In the genomic region with DNA sequence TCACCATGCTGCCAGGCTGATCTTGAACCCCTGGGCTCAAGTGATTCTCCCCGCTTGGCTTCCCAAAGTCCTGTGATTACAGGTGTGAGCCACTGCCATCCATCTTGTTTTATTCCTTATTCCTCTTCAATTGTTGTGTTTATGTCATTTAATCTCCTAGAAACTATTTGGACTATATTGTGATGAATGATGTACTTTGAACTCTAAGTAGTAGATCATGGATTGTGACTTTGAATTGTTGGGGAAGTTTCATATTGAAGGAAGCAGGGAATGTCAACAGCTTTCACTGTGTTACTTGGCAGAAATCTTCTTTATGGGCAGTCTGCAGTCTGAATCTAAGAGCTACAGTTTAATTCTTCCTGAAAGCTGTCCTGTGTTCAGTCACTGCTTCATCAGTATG, we compare ENCODE assay signal across 23 cellular contexts.
DNase-seq lines count a peak whose midpoint lies in the region; ATAC-seq and TF ChIP-seq lines count a peak whose summit lies in the region.
"Had no signal": no experiment of that assay in that cellular context is flagged by ENCODE, and none has a peak within 500 bp of the region (broad histone marks: within the 10 kb centered on the region; RNA-seq: fewer than 3 reads in every experiment).

No MANE protein-coding gene starts in this region.

- no peaks in the 10 kb centered on the region for H3K27me3 ChIP-seq in body of pancreas
- H3K27me3 ChIP-seq: BLaER1 treated with 17β-estradiol and CSF1 and Interleukin-3, amounts not matched to agents 10 nM and 100 nM had no signal

- no peaks in the 10 kb centered on the region for H3K36me3 ChIP-seq in body of pancreas (replicated peaks in 1 of 2; ENCODE audit: insufficient read depth in 1 of 2, low read depth in 2 of 2)
- H3K36me3 ChIP-seq: BLaER1 treated with 17β-estradiol and CSF1 and Interleukin-3, amounts not matched to agents 10 nM and 100 nM had no signal

- no peak overlapping the region for H3K4me3 ChIP-seq in body of pancreas
- H3K4me3 ChIP-seq: BLaER1 treated with 17β-estradiol and CSF1 and Interleukin-3, amounts not matched to agents 10 nM and 100 nM had no signal

- H3K36me3 Mint-ChIP-seq in nephron (ENCODE audit: low read depth) (peaks cover 10% of the 10 kb centered on the region), type B pancreatic cell (peaks cover 3% of the 10 kb centered on the region)

- H3K4me1 Mint-ChIP-seq in nephron (peaks cover 51% of the 10 kb centered on the region), type B pancreatic cell (ENCODE audit: unreplicated experiment) (peaks cover 41% of the 10 kb centered on the region)

- DNase-seq in body of pancreas: no peak
- peak in 1 of 2 donors; percentile 6 for DNase-seq in left colon
- no peak for DNase-seq in type B pancreatic cell (ENCODE audit: extremely low spot score, unreplicated experiment)
- DNase-seq in NCI-H187 (lab: John Stamatoyannopoulos, UW): no peak
- no peak for DNase-seq in cardiac septum (ENCODE audit: low spot score)
- DNase-seq: AML-193; CD4-positive, alpha-beta T cell; GF-D8; NCI-H1048; NCI-H1417; NCI-H1694; NCI-H2081; NCI-H2227 treated with DMSO at 0.1 percent for 48 hours; NCI-H510A; NCI-H69; SHP77 had no signal

- ATAC-seq in body of pancreas (peak; percentile 35), left colon (peak; percentile 83), GM18858 (IDR thresholded peaks at IDR 0.05; ENCODE audit: unreplicated experiment) (no peak)
- ATAC-seq: HCT116, Panc1 had no signal

- H3K4me1 ChIP-seq in body of pancreas: peaks cover 17% of the 10 kb centered on the region
- H3K4me1 ChIP-seq: BLaER1 treated with 17β-estradiol and CSF1 and Interleukin-3, amounts not matched to agents 10 nM and 100 nM had no signal

- H3K9me3 Mint-ChIP-seq in nephron: peaks cover 9% of the 10 kb centered on the region
- peaks cover 7% of the 10 kb centered on the region for H3K9me3 Mint-ChIP-seq in type B pancreatic cell
- H3K9me3 Mint-ChIP-seq: CD4-positive, alpha-beta T cell had no signal

- TF ChIP-seq CTCF in body of pancreas (IDR thresholded peaks at IDR 0.05): no peak
- TF ChIP-seq CTCF in nephron (IDR thresholded peaks at IDR 0.05; ENCODE audit: unreplicated experiment in 3 of 3): no peak
- TF ChIP-seq CTCF in type B pancreatic cell (conservative IDR thresholded peaks at IDR 0.05): no peak

- H3K27ac Mint-ChIP-seq in nephron (peak overlapping the region; percentile 75 to 90 (median 82)), type B pancreatic cell (peak overlapping the region; percentile 15)
- H3K27ac Mint-ChIP-seq: CD4-positive, alpha-beta T cell had no signal

- no peak for TF ChIP-seq POLR2A in body of pancreas (IDR thresholded peaks at IDR 0.05)

- no peak overlapping the region for H3K27ac ChIP-seq in body of pancreas
- H3K27ac ChIP-seq: BLaER1 treated with 17β-estradiol and CSF1 and Interleukin-3, amounts not matched to agents 10 nM and 100 nM; HL-60; RWPE1 had no signal

- WGBS in body of pancreas, 2 donors: 83 to 100% methylated on average over 1 of the region's 1 CpG

- no peaks in the 10 kb centered on the region for H3K27me3 Mint-ChIP-seq in nephron (ENCODE audit: low read depth)
- H3K27me3 Mint-ChIP-seq in type B pancreatic cell: no peaks in the 10 kb centered on the region
- H3K27me3 Mint-ChIP-seq: CD4-positive, alpha-beta T cell had no signal

- intact Hi-C loops in body of pancreas (cut with DNase I) (no loop called here), left colon (cut with DNase I, micrococcal nuclease) (no loop called here), cardiac septum (cut with DNase I) (no loop called here)

- H3K9me3 ChIP-seq in body of pancreas: no peaks in the 10 kb centered on the region
- H3K9me3 ChIP-seq: BLaER1 treated with 17β-estradiol and CSF1 and Interleukin-3, amounts not matched to agents 10 nM and 100 nM had no signal

- H3K4me3 Mint-ChIP-seq in nephron (no peak overlapping the region), type B pancreatic cell (no peak overlapping the region)
- H3K4me3 Mint-ChIP-seq: CD4-positive, alpha-beta T cell had no signal
